In the genomic region with DNA sequence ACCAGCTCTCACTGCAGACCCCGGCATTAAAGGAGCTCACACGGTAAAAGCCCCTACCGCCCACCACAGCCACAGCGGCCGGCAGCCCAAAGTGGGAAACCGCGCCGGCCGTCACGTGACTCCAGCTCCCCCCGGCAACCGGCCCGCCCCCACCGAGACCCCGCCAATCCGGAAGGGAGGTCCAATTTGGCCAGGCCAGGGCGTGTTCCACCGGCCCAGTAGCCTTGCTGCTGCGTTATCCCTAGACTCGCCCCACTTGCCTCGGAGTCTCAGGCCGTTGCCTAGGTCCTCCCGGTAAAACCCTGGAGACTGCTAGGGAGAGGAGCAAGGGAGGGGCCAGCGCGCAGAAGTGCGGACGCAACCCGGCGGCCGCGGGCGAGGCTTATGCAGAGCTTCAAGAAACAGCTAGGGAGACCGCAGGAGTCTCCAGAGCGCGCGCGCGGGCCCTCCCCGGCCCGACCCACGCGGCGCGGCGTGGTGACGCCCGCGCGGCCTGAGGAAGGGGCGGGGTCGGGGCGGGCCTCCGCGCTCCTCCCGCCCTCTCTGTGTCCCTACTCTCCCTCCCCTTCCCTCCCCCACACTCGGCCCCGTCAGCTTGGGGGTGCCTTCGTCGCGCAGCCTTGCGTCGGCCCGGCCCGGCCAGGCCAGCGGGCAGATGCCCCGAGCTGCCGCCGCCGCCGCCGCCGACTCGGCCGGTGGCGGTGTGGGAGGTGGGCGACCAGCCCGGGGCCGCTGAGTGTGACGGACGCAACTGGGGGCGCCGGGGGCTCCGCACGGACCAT, we compare ENCODE assay signal across 1 cellular context.
TF ChIP-seq lines count a peak whose summit lies in the region.

A gene with protein sequence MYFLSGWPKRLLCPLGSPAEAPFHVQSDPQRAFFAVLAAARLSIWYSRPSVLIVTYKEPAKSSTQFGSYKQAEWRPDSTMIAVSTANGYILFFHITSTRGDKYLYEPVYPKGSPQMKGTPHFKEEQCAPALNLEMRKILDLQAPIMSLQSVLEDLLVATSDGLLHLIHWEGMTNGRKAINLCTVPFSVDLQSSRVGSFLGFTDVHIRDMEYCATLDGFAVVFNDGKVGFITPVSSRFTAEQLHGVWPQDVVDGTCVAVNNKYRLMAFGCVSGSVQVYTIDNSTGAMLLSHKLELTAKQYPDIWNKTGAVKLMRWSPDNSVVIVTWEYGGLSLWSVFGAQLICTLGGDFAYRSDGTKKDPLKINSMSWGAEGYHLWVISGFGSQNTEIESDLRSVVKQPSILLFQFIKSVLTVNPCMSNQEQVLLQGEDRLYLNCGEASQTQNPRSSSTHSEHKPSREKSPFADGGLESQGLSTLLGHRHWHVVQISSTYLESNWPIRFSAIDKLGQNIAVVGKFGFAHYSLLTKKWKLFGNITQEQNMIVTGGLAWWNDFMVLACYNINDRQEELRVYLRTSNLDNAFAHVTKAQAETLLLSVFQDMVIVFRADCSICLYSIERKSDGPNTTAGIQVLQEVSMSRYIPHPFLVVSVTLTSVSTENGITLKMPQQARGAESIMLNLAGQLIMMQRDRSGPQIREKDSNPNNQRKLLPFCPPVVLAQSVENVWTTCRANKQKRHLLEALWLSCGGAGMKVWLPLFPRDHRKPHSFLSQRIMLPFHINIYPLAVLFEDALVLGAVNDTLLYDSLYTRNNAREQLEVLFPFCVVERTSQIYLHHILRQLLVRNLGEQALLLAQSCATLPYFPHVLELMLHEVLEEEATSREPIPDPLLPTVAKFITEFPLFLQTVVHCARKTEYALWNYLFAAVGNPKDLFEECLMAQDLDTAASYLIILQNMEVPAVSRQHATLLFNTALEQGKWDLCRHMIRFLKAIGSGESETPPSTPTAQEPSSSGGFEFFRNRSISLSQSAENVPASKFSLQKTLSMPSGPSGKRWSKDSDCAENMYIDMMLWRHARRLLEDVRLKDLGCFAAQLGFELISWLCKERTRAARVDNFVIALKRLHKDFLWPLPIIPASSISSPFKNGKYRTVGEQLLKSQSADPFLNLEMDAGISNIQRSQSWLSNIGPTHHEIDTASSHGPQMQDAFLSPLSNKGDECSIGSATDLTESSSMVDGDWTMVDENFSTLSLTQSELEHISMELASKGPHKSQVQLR (N-terminal part only) (plus strand): TSS at position 578 of the 782 bp plus-strand sequence. CDS start 203 bp downstream, at position 781.

TF ChIP-seq in K562, 482 proteins besides CTCF, POLR2A, EP300 and RAD21 (continued from another document and continues in another):
- TF ChIP-seq, protein P1, sequence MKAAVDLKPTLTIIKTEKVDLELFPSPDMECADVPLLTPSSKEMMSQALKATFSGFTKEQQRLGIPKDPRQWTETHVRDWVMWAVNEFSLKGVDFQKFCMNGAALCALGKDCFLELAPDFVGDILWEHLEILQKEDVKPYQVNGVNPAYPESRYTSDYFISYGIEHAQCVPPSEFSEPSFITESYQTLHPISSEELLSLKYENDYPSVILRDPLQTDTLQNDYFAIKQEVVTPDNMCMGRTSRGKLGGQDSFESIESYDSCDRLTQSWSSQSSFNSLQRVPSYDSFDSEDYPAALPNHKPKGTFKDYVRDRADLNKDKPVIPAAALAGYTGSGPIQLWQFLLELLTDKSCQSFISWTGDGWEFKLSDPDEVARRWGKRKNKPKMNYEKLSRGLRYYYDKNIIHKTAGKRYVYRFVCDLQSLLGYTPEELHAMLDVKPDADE (conservative IDR thresholded peaks at IDR 0.05; ENCODE audit: control insufficient read depth, low read depth, low read length), result peak; percentile 68; the same call in 1 of the 2 replicates
- TF ChIP-seq MEIS2 (IDR thresholded peaks at IDR 0.05; ENCODE audit: partially characterized antibody), result peak; percentile 37
- TF ChIP-seq ZNF347 (CRISPR knock-in tag; IDR thresholded peaks at IDR 0.05; ENCODE audit: low read depth), result no peak
- TF ChIP-seq SAFB (IDR thresholded peaks at IDR 0.05; ENCODE audit: borderline replicate concordance, low read depth, low read length), result peak; percentile 78; the same call in 1 of the 2 replicates
- no peak for TF ChIP-seq ELF4 (CRISPR knock-in tag; IDR thresholded peaks at IDR 0.05)
- no peak for TF ChIP-seq NR3C1 (CRISPR knock-in tag; IDR thresholded peaks at IDR 0.05)
- TF ChIP-seq MTF1 (CRISPR knock-in tag; IDR thresholded peaks at IDR 0.05; ENCODE audit: borderline replicate concordance), result no peak
- peak; percentile 50 for TF ChIP-seq HMGN3 (IDR thresholded peaks at IDR 0.05; ENCODE audit: borderline replicate concordance, extremely low read depth, insufficient read length, low read depth, low read length)
- TF ChIP-seq ZC3H4 (CRISPR knock-in tag; IDR thresholded peaks at IDR 0.05; ENCODE audit: borderline replicate concordance), result no peak
- TF ChIP-seq ZBTB17 (CRISPR knock-in tag; IDR thresholded peaks at IDR 0.05), result peak; percentile 94
- no peak for TF ChIP-seq RBM14 (IDR thresholded peaks at IDR 0.05; ENCODE audit: borderline replicate concordance, insufficient read depth, low read depth, low read length)
- no peak for TF ChIP-seq TAF15 (IDR thresholded peaks at IDR 0.05; ENCODE audit: low read depth, low read length)
- TF ChIP-seq, protein P2, sequence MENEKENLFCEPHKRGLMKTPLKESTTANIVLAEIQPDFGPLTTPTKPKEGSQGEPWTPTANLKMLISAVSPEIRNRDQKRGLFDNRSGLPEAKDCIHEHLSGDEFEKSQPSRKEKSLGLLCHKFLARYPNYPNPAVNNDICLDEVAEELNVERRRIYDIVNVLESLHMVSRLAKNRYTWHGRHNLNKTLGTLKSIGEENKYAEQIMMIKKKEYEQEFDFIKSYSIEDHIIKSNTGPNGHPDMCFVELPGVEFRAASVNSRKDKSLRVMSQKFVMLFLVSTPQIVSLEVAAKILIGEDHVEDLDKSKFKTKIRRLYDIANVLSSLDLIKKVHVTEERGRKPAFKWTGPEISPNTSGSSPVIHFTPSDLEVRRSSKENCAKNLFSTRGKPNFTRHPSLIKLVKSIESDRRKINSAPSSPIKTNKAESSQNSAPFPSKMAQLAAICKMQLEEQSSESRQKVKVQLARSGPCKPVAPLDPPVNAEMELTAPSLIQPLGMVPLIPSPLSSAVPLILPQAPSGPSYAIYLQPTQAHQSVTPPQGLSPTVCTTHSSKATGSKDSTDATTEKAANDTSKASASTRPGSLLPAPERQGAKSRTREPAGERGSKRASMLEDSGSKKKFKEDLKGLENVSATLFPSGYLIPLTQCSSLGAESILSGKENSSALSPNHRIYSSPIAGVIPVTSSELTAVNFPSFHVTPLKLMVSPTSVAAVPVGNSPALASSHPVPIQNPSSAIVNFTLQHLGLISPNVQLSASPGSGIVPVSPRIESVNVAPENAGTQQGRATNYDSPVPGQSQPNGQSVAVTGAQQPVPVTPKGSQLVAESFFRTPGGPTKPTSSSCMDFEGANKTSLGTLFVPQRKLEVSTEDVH (IDR thresholded peaks at IDR 0.05; ENCODE audit: low read depth, partially characterized antibody), result no peak
- peak; percentile 65; the same call in 1 of the 2 replicates for TF ChIP-seq ZNF444 (CRISPR knock-in tag; IDR thresholded peaks at IDR 0.05)
- peak; percentile 61; the same call in 1 of the 2 replicates for TF ChIP-seq MYC (IDR thresholded peaks at IDR 0.05; ENCODE audit: low read depth, low read length)
- no peak for TF ChIP-seq MYC (CRISPR knock-in tag; IDR thresholded peaks at IDR 0.05; ENCODE audit: borderline replicate concordance, low read depth)
- TF ChIP-seq CXXC5 (CRISPR knock-in tag; IDR thresholded peaks at IDR 0.05), result peak; percentile 87
- TF ChIP-seq L3MBTL2 (IDR thresholded peaks at IDR 0.05), result 0 out of 2 replicates have a peak, but pooled peaks have one; percentile 45
- peak in 1 of 2 experiments; percentile 65 for TF ChIP-seq MAZ (CRISPR knock-in tag; conservative IDR thresholded peaks at IDR 0.05 in 1 of 2, IDR thresholded peaks at IDR 0.05 in 1 of 2)
- no peak for TF ChIP-seq HNRNPK (IDR thresholded peaks at IDR 0.05; ENCODE audit: low read depth, low read length, poor library complexity, severe bottlenecking)
- TF ChIP-seq TARDBP (IDR thresholded peaks at IDR 0.05), result peak; percentile 57; the same call in 1 of the 2 replicates
- TF ChIP-seq, protein P3, sequence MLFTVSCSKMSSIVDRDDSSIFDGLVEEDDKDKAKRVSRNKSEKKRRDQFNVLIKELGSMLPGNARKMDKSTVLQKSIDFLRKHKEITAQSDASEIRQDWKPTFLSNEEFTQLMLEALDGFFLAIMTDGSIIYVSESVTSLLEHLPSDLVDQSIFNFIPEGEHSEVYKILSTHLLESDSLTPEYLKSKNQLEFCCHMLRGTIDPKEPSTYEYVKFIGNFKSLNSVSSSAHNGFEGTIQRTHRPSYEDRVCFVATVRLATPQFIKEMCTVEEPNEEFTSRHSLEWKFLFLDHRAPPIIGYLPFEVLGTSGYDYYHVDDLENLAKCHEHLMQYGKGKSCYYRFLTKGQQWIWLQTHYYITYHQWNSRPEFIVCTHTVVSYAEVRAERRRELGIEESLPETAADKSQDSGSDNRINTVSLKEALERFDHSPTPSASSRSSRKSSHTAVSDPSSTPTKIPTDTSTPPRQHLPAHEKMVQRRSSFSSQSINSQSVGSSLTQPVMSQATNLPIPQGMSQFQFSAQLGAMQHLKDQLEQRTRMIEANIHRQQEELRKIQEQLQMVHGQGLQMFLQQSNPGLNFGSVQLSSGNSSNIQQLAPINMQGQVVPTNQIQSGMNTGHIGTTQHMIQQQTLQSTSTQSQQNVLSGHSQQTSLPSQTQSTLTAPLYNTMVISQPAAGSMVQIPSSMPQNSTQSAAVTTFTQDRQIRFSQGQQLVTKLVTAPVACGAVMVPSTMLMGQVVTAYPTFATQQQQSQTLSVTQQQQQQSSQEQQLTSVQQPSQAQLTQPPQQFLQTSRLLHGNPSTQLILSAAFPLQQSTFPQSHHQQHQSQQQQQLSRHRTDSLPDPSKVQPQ (CRISPR knock-in tag; IDR thresholded peaks at IDR 0.05; ENCODE audit: borderline replicate concordance), result no peak
- no peak for TF ChIP-seq SRSF9 (IDR thresholded peaks at IDR 0.05; ENCODE audit: borderline replicate concordance, low read depth, low read length)
- no peak for TF ChIP-seq FOS (IDR thresholded peaks at IDR 0.05; ENCODE audit: extremely low read depth, insufficient read length)
- TF ChIP-seq, protein P4, sequence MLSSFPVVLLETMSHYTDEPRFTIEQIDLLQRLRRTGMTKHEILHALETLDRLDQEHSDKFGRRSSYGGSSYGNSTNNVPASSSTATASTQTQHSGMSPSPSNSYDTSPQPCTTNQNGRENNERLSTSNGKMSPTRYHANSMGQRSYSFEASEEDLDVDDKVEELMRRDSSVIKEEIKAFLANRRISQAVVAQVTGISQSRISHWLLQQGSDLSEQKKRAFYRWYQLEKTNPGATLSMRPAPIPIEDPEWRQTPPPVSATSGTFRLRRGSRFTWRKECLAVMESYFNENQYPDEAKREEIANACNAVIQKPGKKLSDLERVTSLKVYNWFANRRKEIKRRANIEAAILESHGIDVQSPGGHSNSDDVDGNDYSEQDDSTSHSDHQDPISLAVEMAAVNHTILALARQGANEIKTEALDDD (IDR thresholded peaks at IDR 0.05), result no peak
- TF ChIP-seq THRAP3 (IDR thresholded peaks at IDR 0.05; ENCODE audit: borderline replicate concordance), result no peak
- TF ChIP-seq PRPF4 (IDR thresholded peaks at IDR 0.05; ENCODE audit: insufficient read depth, low read depth, low read length, poor library complexity, severe bottlenecking), result no peak
- TF ChIP-seq, protein P5, sequence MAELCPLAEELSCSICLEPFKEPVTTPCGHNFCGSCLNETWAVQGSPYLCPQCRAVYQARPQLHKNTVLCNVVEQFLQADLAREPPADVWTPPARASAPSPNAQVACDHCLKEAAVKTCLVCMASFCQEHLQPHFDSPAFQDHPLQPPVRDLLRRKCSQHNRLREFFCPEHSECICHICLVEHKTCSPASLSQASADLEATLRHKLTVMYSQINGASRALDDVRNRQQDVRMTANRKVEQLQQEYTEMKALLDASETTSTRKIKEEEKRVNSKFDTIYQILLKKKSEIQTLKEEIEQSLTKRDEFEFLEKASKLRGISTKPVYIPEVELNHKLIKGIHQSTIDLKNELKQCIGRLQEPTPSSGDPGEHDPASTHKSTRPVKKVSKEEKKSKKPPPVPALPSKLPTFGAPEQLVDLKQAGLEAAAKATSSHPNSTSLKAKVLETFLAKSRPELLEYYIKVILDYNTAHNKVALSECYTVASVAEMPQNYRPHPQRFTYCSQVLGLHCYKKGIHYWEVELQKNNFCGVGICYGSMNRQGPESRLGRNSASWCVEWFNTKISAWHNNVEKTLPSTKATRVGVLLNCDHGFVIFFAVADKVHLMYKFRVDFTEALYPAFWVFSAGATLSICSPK (IDR thresholded peaks at IDR 0.05; ENCODE audit: borderline replicate concordance), result no peak
- TF ChIP-seq, protein P6, sequence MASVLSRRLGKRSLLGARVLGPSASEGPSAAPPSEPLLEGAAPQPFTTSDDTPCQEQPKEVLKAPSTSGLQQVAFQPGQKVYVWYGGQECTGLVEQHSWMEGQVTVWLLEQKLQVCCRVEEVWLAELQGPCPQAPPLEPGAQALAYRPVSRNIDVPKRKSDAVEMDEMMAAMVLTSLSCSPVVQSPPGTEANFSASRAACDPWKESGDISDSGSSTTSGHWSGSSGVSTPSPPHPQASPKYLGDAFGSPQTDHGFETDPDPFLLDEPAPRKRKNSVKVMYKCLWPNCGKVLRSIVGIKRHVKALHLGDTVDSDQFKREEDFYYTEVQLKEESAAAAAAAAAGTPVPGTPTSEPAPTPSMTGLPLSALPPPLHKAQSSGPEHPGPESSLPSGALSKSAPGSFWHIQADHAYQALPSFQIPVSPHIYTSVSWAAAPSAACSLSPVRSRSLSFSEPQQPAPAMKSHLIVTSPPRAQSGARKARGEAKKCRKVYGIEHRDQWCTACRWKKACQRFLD (CRISPR knock-in tag; IDR thresholded peaks at IDR 0.05), result no peak
- no peak for TF ChIP-seq ZNF23 (CRISPR knock-in tag; IDR thresholded peaks at IDR 0.05)
- TF ChIP-seq ZC3H11A (IDR thresholded peaks at IDR 0.05; ENCODE audit: low read depth, low read length), result no peak
- no peak for TF ChIP-seq ZNF324 (CRISPR knock-in tag; IDR thresholded peaks at IDR 0.05)
- TF ChIP-seq STAT5B (CRISPR knock-in tag; IDR thresholded peaks at IDR 0.05), result no peak
- peak; percentile 49 for TF ChIP-seq RFX1 (IDR thresholded peaks at IDR 0.05)
- peak; percentile 71 for TF ChIP-seq TAF1 (IDR thresholded peaks at IDR 0.05; ENCODE audit: control insufficient read depth, extremely low read depth, insufficient read depth, low read length, severe bottlenecking)
- peak; percentile 47; the same call in 1 of the 2 replicates for TF ChIP-seq POLR2AphosphoS5 (IDR thresholded peaks at IDR 0.05; ENCODE audit: control insufficient read depth, insufficient read depth, low read depth, low read length)
- TF ChIP-seq GTF2F1 (IDR thresholded peaks at IDR 0.05; ENCODE audit: low read depth, low read length), result no peak
- no peak for TF ChIP-seq FOXM1 (IDR thresholded peaks at IDR 0.05; ENCODE audit: low read depth)
- 0 out of 2 replicates have a peak, but pooled peaks have one; percentile 59 for TF ChIP-seq FOXM1 (CRISPR knock-in tag; IDR thresholded peaks at IDR 0.05; ENCODE audit: low read depth)
- peak; percentile 56 for TF ChIP-seq KDM5B (IDR thresholded peaks at IDR 0.05; ENCODE audit: insufficient replicate concordance, low read depth, low read length)
- TF ChIP-seq KLF13 (tag; IDR thresholded peaks at IDR 0.05; ENCODE audit: borderline replicate concordance, low read depth), result no peak
- TF ChIP-seq SMAD2 (IDR thresholded peaks at IDR 0.05; ENCODE audit: low read depth, low read length), result no peak
- peak; percentile 66 for TF ChIP-seq CBFA2T2 (conservative IDR thresholded peaks at IDR 0.05)
- TF ChIP-seq ERF (CRISPR knock-in tag; IDR thresholded peaks at IDR 0.05), result no peak
- no peak for TF ChIP-seq RFX5 (IDR thresholded peaks at IDR 0.05; ENCODE audit: low read depth, low read length)
- TF ChIP-seq MXI1 (IDR thresholded peaks at IDR 0.05; ENCODE audit: low read depth, low read length), result no peak
- TF ChIP-seq ZNF77 (CRISPR knock-in tag; IDR thresholded peaks at IDR 0.05), result no peak
- peak; percentile 72; the same call in 1 of the 2 replicates for TF ChIP-seq FOXP1 (CRISPR knock-in tag; IDR thresholded peaks at IDR 0.05)
